In genomic region chr15:63194291-63194681, GRCh38 we compare ENCODE assay signal across 8 cellular contexts.
DNase-seq lines count a peak whose midpoint lies in the region; ATAC-seq and TF ChIP-seq lines count a peak whose summit lies in the region.
"Had no signal": no experiment of that assay in that cellular context is flagged by ENCODE, and none has a peak within 500 bp of the region (broad histone marks: within the 10 kb centered on the region; RNA-seq: fewer than 3 reads in every experiment).

No MANE protein-coding gene starts in this region.

- peaks cover 68% of the 10 kb centered on the region for H3K79me2 ChIP-seq in OCI-LY1 (ENCODE audit: insufficient read depth, low read length)

- H3F3A ChIP-seq in OCI-LY1 (ENCODE audit: insufficient read depth, low read length) = peaks cover 12% of the 10 kb centered on the region

- H3K4me3 ChIP-seq in GM12865 (ENCODE audit: low read depth, low read length) (peak overlapping the region; percentile 40), OCI-LY1 (ENCODE audit: low read depth, low read length, poor library complexity, severe bottlenecking) (peak overlapping the region; percentile 88), skin epidermis (no peak overlapping the region)

- H3K27ac Mint-ChIP-seq in effector memory CD8-positive, alpha-beta T cell = peak overlapping the region; percentile 89 to 97

- peak overlapping the region; percentile 53; the same call in 1 of the 2 replicates for H3K9ac ChIP-seq in OCI-LY1 (ENCODE audit: low read length)

- TF ChIP-seq CTCF in GM12865 (IDR thresholded peaks at IDR 0.05; ENCODE audit: insufficient read depth, low read depth, low read length, missing control alignments) (no peak), OCI-LY1 (IDR thresholded peaks at IDR 0.05; ENCODE audit: low read length) (no peak)

- peaks cover 66 to 77% of the 10 kb centered on the region in 2 donors for H3K4me1 Mint-ChIP-seq in effector memory CD8-positive, alpha-beta T cell (ENCODE audit: low read depth in 2 of 2)

- H3K9me2 ChIP-seq in OCI-LY1 (ENCODE audit: low read depth, low read length) = no peaks in the 10 kb centered on the region

- no peaks in the 10 kb centered on the region for H4K20me1 ChIP-seq in OCI-LY1 (ENCODE audit: insufficient read depth, low read length)

- peak overlapping the region; percentile 98 for H3K4me2 ChIP-seq in OCI-LY1 (ENCODE audit: low read length)

- H2AFZ ChIP-seq in OCI-LY1 (ENCODE audit: low read length) = no peak overlapping the region

- H3K9me3 Mint-ChIP-seq in effector memory CD8-positive, alpha-beta T cell = no peaks in the 10 kb centered on the region

- ATAC-seq in effector memory CD8-positive, alpha-beta T cell (replicated peaks) = no peak

- no peaks in the 10 kb centered on the region for H3K36me3 ChIP-seq in OCI-LY1 (ENCODE audit: insufficient read depth, low read length)

- peak overlapping the region; percentile 90 to 98 for H3K4me3 Mint-ChIP-seq in effector memory CD8-positive, alpha-beta T cell

- peak overlapping the region; percentile 94 for H3K27ac ChIP-seq in OCI-LY1 (ENCODE audit: low read depth, low read length, poor library complexity, severe bottlenecking)
- H3K27ac ChIP-seq in skin epidermis = peak overlapping the region in 11 of 21 experiments; percentile 0 to 95 (median 48)

- no peaks in the 10 kb centered on the region for H3K27me3 Mint-ChIP-seq in effector memory CD8-positive, alpha-beta T cell

- DNase-seq in GM12865 (ENCODE audit: low read depth) (no peak), middle frontal gyrus (ENCODE audit: extremely low spot score, low spot score) (no peak), midbrain (lab: John Stamatoyannopoulos, UW) (no peak)
- no peak for DNase-seq in effector memory CD8-positive, alpha-beta T cell
- DNase-seq in stimulated activated CD4-positive, alpha-beta T cell treated with anti-CD3 and anti-CD28 coated beads, Interleukin-15, amount 100 ng/mL, for 24 hours = no peak
- DNase-seq: NCI-H1694 had no signal

- peaks cover 81% of the 10 kb centered on the region for H3K4me1 ChIP-seq in OCI-LY1 (ENCODE audit: insufficient read depth, low read length, severe bottlenecking)

- peaks cover 42% of the 10 kb centered on the region for H3K36me3 Mint-ChIP-seq in effector memory CD8-positive, alpha-beta T cell (ENCODE audit: insufficient read depth)

- no peaks in the 10 kb centered on the region for H3K27me3 ChIP-seq in OCI-LY1 (ENCODE audit: insufficient read depth, low read length)

- H3K9me3 ChIP-seq in OCI-LY1 (ENCODE audit: low read length) = no peaks in the 10 kb centered on the region

Comparison
In these comparisons a context has a peak if more than half of its experiments do, and no peak if none do; other contexts are left out.
1. H3K4me3 ChIP-seq: peak in GM12865 (single experiment) and OCI-LY1 (single experiment); none in skin epidermis (0 of 7).